In the genomic region with DNA sequence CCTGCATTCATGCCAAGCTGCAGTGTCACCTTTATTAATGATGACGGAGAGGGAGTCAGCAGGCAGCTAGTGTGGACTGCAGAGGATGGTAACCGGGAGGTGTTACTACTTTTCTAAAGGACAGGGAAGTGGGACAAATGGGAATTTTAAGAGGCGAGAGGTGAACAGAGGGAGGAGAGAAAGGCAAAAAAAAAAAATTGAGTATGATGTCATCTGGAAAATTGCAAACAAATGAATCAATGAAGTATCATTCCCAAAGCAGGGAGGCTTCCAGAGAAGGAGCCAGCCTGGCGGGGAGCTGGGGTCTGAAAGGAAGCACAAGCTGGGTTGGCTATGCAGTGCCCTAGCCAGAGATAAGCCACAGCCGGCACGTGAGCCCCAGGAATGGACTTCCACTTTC, we compare ENCODE assay signal across 20 cellular contexts. TPM values are rescaled to one million over a fixed set of nuclear protein-coding genes. Genes with fewer than 3 reads are reported as not detected.
DNase-seq lines count a peak whose midpoint lies in the region; ATAC-seq and TF ChIP-seq lines count a peak whose summit lies in the region.
"Had no signal": no experiment of that assay in that cellular context is flagged by ENCODE, and none has a peak within 500 bp of the region (broad histone marks: within the 10 kb centered on the region; RNA-seq: fewer than 3 reads in every experiment).

No MANE protein-coding gene starts in this region.

- H3K4me3 Mint-ChIP-seq in activated T-helper 17 cell treated with anti-CD3 and anti-CD28 coated beads, Interleukin-2, amount 50 U/mL, for 72 hours = no peak overlapping the region
- H3K4me3 Mint-ChIP-seq: CD4-positive, alpha-beta memory T cell had no signal

- no peak overlapping the region for H3K27ac ChIP-seq in HEK293 (ENCODE audit: extremely low read depth, low read depth, low read length)

- H3K36me3 ChIP-seq in HEK293 (ENCODE audit: control insufficient read depth in 2 of 2, insufficient read depth in 1 of 2, low read length in 2 of 2) = no peaks in the 10 kb centered on the region

- no peaks in the 10 kb centered on the region for H3K36me3 Mint-ChIP-seq in activated T-helper 17 cell treated with anti-CD3 and anti-CD28 coated beads, Interleukin-2, amount 50 U/mL, for 72 hours (ENCODE audit: low read depth)
- H3K36me3 Mint-ChIP-seq: CD4-positive, alpha-beta memory T cell had no signal

- H3K4me3 ChIP-seq in HEK293 (ENCODE audit: low read depth, low read length) = no peak overlapping the region

- DNase-seq in OCI-M1 (lab: John Stamatoyannopoulos, UW) (peak; percentile 23), NCI-H1092 (lab: John Stamatoyannopoulos, UW) (no peak), SW480 (ENCODE audit: low spot score) (no peak)
- no peak for DNase-seq in stimulated activated CD4-positive, alpha-beta T cell treated with anti-CD3 and anti-CD28 coated beads, Interleukin-4, amount 100 ng/mL, for 1 hour
- DNase-seq: C1 segment of cervical spinal cord; Calu3; CD4-positive, alpha-beta memory T cell; COR-L47; DMS53; DMS79 treated with DMSO at 0.1 percent for 48 hours; GF-D8; H7; HCEC 1CT had no signal

- POLR2A ChIA-PET in HEK293 (lab: Yijun Ruan, JAX) = no interaction called here

- ATAC-seq in activated T-helper 17 cell treated with anti-CD3 and anti-CD28 coated beads, Interleukin-2, amount 50 U/mL, for 72 hours (replicated peaks) = no peak

- peak overlapping the region; percentile 66 for H3K27ac Mint-ChIP-seq in activated T-helper 17 cell treated with anti-CD3 and anti-CD28 coated beads, Interleukin-2, amount 50 U/mL, for 72 hours
- H3K27ac Mint-ChIP-seq: CD4-positive, alpha-beta memory T cell had no signal

- no peak for TF ChIP-seq CTCF in HEK293 (tag by site-specific recombination; IDR thresholded peaks at IDR 0.05)

- no peaks in the 10 kb centered on the region for H3K9me3 ChIP-seq in HEK293 (ENCODE audit: control insufficient read depth, insufficient read depth, low read depth, low read length)

- H3K27me3 Mint-ChIP-seq in activated T-helper 17 cell treated with anti-CD3 and anti-CD28 coated beads, Interleukin-2, amount 50 U/mL, for 72 hours = peaks cover 19% of the 10 kb centered on the region

- H3K4me1 ChIP-seq in HEK293 (ENCODE audit: control insufficient read depth, insufficient read depth, low read length) = no peaks in the 10 kb centered on the region

- CTCF ChIA-PET in HEK293 (lab: Yijun Ruan, JAX) = interaction anchor here (1.4 to 1.5 kb wide), 2 partner anchors 15 to 306 kb away, joined by 4 to 5 read pairs; no protein-coding TSS in a partner anchor

- no peaks in the 10 kb centered on the region for H3K4me1 Mint-ChIP-seq in activated T-helper 17 cell treated with anti-CD3 and anti-CD28 coated beads, Interleukin-2, amount 50 U/mL, for 72 hours

- H3K9me3 Mint-ChIP-seq in activated T-helper 17 cell treated with anti-CD3 and anti-CD28 coated beads, Interleukin-2, amount 50 U/mL, for 72 hours = peaks cover 9% of the 10 kb centered on the region

TF ChIP-seq in HEK293, 187 proteins besides CTCF, POLR2A, EP300 and RAD21:
- TF ChIP-seq ZNF645 (tag by site-specific recombination; IDR thresholded peaks at IDR 0.05) = no peak
- no peak for TF ChIP-seq ZFP37 (tag by site-specific recombination; IDR thresholded peaks at IDR 0.05)
- TF ChIP-seq ZNF626 (tag by site-specific recombination; IDR thresholded peaks at IDR 0.05) = no peak
- TF ChIP-seq, protein P1, sequence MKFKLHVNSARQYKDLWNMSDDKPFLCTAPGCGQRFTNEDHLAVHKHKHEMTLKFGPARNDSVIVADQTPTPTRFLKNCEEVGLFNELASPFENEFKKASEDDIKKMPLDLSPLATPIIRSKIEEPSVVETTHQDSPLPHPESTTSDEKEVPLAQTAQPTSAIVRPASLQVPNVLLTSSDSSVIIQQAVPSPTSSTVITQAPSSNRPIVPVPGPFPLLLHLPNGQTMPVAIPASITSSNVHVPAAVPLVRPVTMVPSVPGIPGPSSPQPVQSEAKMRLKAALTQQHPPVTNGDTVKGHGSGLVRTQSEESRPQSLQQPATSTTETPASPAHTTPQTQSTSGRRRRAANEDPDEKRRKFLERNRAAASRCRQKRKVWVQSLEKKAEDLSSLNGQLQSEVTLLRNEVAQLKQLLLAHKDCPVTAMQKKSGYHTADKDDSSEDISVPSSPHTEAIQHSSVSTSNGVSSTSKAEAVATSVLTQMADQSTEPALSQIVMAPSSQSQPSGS (tag by site-specific recombination; IDR thresholded peaks at IDR 0.05; ENCODE audit: low read depth) = peak; percentile 68; the same call in 1 of the 2 replicates
- TF ChIP-seq ZNF133 (tag by site-specific recombination; IDR thresholded peaks at IDR 0.05) = no peak

RNA-seq across cellular contexts. Expression of gene FRG2B, which starts 12.9 kb away (rescaled TPM):
- total RNA-seq in activated T-helper 17 cell treated with anti-CD3 and anti-CD28 coated beads, Interleukin-2, amount 50 U/mL, for 72 hours = under 1 TPM in 1 of 2 donors, not detected in 1; 0.24 TPM
- total RNA-seq: A172; A673; Calu3; CD4-positive, alpha-beta memory T cell; Daoy; G401; H1 had no signal

RNA-seq across cellular contexts. Expression of gene SYCE1, which starts 48.3 kb away (rescaled TPM):
- under 1 TPM; 0.29 to 0.69 TPM for total RNA-seq in activated T-helper 17 cell treated with anti-CD3 and anti-CD28 coated beads, Interleukin-2, amount 50 U/mL, for 72 hours
- total RNA-seq: A172, A673, Calu3, G401, H1, H7 had no signal
